Comparison of ENCODE assay signal across 18 cellular contexts in the genomic region with DNA sequence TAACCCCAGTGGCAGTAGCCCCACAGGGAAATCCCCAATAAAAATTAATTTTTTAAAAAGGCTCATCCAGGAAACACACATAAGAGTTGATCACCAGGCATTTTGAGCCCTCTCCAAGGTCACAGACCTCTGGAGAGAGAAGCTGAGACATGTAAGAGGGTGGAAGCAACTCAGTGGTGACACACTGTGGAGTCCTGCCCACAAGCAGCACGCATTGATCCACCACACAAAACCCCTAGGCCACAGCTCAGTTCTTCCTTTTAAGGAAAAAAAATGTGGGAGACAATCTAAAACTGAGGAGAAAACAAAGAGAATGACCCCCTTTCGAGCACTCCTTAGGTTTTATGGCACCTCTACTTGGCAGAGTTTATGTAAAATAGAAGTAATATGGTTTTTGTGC.
A peak's percentile ranks its signal among the peaks of the same experiment; 100 is the strongest.
DNase-seq lines count a peak whose midpoint lies in the region; ATAC-seq and TF ChIP-seq lines count a peak whose summit lies in the region.
"Had no signal": no experiment of that assay in that cellular context is flagged by ENCODE, and none has a peak within 500 bp of the region (broad histone marks: within the 10 kb centered on the region; RNA-seq: fewer than 3 reads in every experiment).

No MANE protein-coding gene starts in this region.

- H2BK120ac ChIP-seq in IMR-90 (ENCODE audit: low read depth, low read length), result 0 out of 2 replicates have a peak overlapping the region, but pooled peaks have one; percentile 18

- no peak overlapping the region for H3K4ac ChIP-seq in IMR-90 (ENCODE audit: low read depth, low read length)

- TF ChIP-seq CTCF in IMR-90 (conservative IDR thresholded peaks at IDR 0.05; ENCODE audit: low read depth, low read length) (no peak), endothelial cell (IDR thresholded peaks at IDR 0.05; ENCODE audit: unreplicated experiment) (no peak)

- peak overlapping the region; percentile 79 for H3K4me3 Mint-ChIP-seq in endothelial cell (ENCODE audit: unreplicated experiment)
- H3K4me3 Mint-ChIP-seq: activated CD4-positive, alpha-beta memory T cell treated with anti-CD3 and anti-CD28 coated beads, Interleukin-2, amount 10 ng/mL, durations not matched to agents 7 days and 5 days; activated naive CD4-positive, alpha-beta T cell treated with anti-CD3 and anti-CD28 coated beads, Interleukin-2, amount 50 U/mL, for 24 hours; activated T-cell treated with anti-CD3 and anti-CD28 coated beads, Interleukin-2, amount 50 U/mL, for 4 hours had no signal

- peaks cover 1% of the 10 kb centered on the region for H3K27me3 Mint-ChIP-seq in endothelial cell (ENCODE audit: unreplicated experiment)
- H3K27me3 Mint-ChIP-seq: activated CD4-positive, alpha-beta memory T cell treated with anti-CD3 and anti-CD28 coated beads, Interleukin-2, amount 10 ng/mL, durations not matched to agents 7 days and 5 days; activated naive CD4-positive, alpha-beta T cell treated with anti-CD3 and anti-CD28 coated beads, Interleukin-2, amount 50 U/mL, for 24 hours had no signal

- dilution Hi-C loops in IMR-90 (cut with HindIII; ENCODE audit: low sequenced_read_pairs, unreplicated experiment), result no loop called here

- no peak overlapping the region for H3K4me3 ChIP-seq in IMR-90 (ENCODE audit: insufficient read depth, low read depth, low read length)
- H3K4me3 ChIP-seq: K562, pancreas, testis had no signal

- no peaks in the 10 kb centered on the region; the same call in 1 of the 2 replicates for H3K9me3 ChIP-seq in IMR-90 (ENCODE audit: control insufficient read depth, insufficient read depth, low read length)
- H3K9me3 ChIP-seq: pancreas, testis had no signal

- CTCF ChIA-PET in IMR-90 (lab: Yijun Ruan, JAX), result interaction anchor here (0.6 kb wide), 1 partner anchor 12 kb away, joined by 3 read pairs; no protein-coding TSS in a partner anchor

- H3K14ac ChIP-seq in IMR-90 (replicated peaks; ENCODE audit: low read depth, low read length), result no peak overlapping the region

- no CpG with 5 or more reads among the region's 2 CpGs for WGBS in IMR-90 (ENCODE audit: extremely low coverage in 2 of 2, insufficient read length in 1 of 2), 2 experiments

- H2AK5ac ChIP-seq in IMR-90 (ENCODE audit: low read depth, low read length), result no peak overlapping the region

- H2AFZ ChIP-seq in IMR-90 (replicated peaks; ENCODE audit: low read length, poor library complexity), result no peak overlapping the region

- peak overlapping the region; percentile 86 for H3K27ac Mint-ChIP-seq in endothelial cell (ENCODE audit: unreplicated experiment)
- H3K27ac Mint-ChIP-seq: activated CD4-positive, alpha-beta memory T cell treated with anti-CD3 and anti-CD28 coated beads, Interleukin-2, amount 10 ng/mL, durations not matched to agents 7 days and 5 days; activated naive CD4-positive, alpha-beta T cell treated with anti-CD3 and anti-CD28 coated beads, Interleukin-2, amount 50 U/mL, for 24 hours had no signal

- ATAC-seq in IMR-90 (ENCODE audit: low read depth) (peak; percentile 54; the same call in 1 of the 2 replicates), HG03139 (IDR thresholded peaks at IDR 0.05; ENCODE audit: unreplicated experiment) (no peak), GM19328 (IDR thresholded peaks at IDR 0.05; ENCODE audit: unreplicated experiment) (no peak)
- ATAC-seq: activated T-cell treated with anti-CD3 and anti-CD28 coated beads, Interleukin-2, amount 50 U/mL, for 4 hours; K562; left colon; pancreas had no signal

- H3K18ac ChIP-seq in IMR-90 (ENCODE audit: low read depth, low read length), result no peak overlapping the region

- intact Hi-C loops in IMR-90 (cut with micrococcal nuclease), result loop anchor here (5.0 kb wide), 1 partner anchor 474 kb away; no protein-coding TSS in a partner anchor

- H3K36me3 Mint-ChIP-seq in endothelial cell (ENCODE audit: low read depth, unreplicated experiment), result peaks cover 10% of the 10 kb centered on the region
- H3K36me3 Mint-ChIP-seq: activated naive CD4-positive, alpha-beta T cell treated with anti-CD3 and anti-CD28 coated beads, Interleukin-2, amount 50 U/mL, for 24 hours had no signal

- no peak overlapping the region for H2AK9ac ChIP-seq in IMR-90 (replicated peaks; ENCODE audit: low read depth, low read length, poor library complexity)

- no peak overlapping the region for H3K23ac ChIP-seq in IMR-90 (ENCODE audit: low read depth, low read length)

- no peak overlapping the region for H3K9ac ChIP-seq in IMR-90 (ENCODE audit: low read depth, low read length)

- no peak overlapping the region for H2BK15ac ChIP-seq in IMR-90 (ENCODE audit: low read depth, low read length)

- H3K36me3 ChIP-seq in IMR-90 (ENCODE audit: control insufficient read depth, insufficient read depth, low read length), result no peaks in the 10 kb centered on the region
- H3K36me3 ChIP-seq: pancreas had no signal

- no TSS peak for BruUV-seq in IMR-90 (replicated peaks; lab: Mats Ljungman, UMichigan)

- no peak overlapping the region for H3K56ac ChIP-seq in IMR-90 (ENCODE audit: extremely low read depth, insufficient read depth, low read length)

- H3K4me1 Mint-ChIP-seq in endothelial cell (ENCODE audit: unreplicated experiment), result peaks cover 23% of the 10 kb centered on the region
- H3K4me1 Mint-ChIP-seq: activated CD4-positive, alpha-beta memory T cell treated with anti-CD3 and anti-CD28 coated beads, Interleukin-2, amount 10 ng/mL, durations not matched to agents 7 days and 5 days; activated naive CD4-positive, alpha-beta T cell treated with anti-CD3 and anti-CD28 coated beads, Interleukin-2, amount 50 U/mL, for 24 hours had no signal

- DNase-seq in EH (ENCODE audit: low read depth) (peak; percentile 64), IMR-90 (peak; percentile 73), endothelial cell (ENCODE audit: low spot score) (peak; percentile 6), iris pigment epithelial cell (ENCODE audit: low read depth) (peak; percentile 54), SHP77 treated with DMSO at 0.1 percent for 48 hours (lab: John Stamatoyannopoulos, UW) (no peak), islet precursor cell (no peak)
- DNase-seq: activated CD4-positive, alpha-beta memory T cell treated with anti-CD3 and anti-CD28 coated beads, Interleukin-2, amount 10 ng/mL, durations not matched to agents 7 days and 5 days; activated T-cell treated with anti-CD3 and anti-CD28 coated beads, Interleukin-2, amount 50 U/mL, for 4 hours; COR-L47; left colon; pancreas; RPMI8226; stimulated activated CD4-positive, alpha-beta T cell treated with anti-CD3 and anti-CD28 coated beads, Interleukin-4, amount 100 ng/mL, for 1 hour; testis had no signal

- POLR2A ChIA-PET in IMR-90 (lab: Charles Lee; ENCODE audit: unreplicated experiment), result no interaction called here

- no peaks in the 10 kb centered on the region for H3K9me3 Mint-ChIP-seq in endothelial cell (ENCODE audit: unreplicated experiment)
- H3K9me3 Mint-ChIP-seq: activated naive CD4-positive, alpha-beta T cell treated with anti-CD3 and anti-CD28 coated beads, Interleukin-2, amount 50 U/mL, for 24 hours had no signal

- H3K4me2 ChIP-seq in IMR-90 (ENCODE audit: low read depth, low read length), result no peak overlapping the region

- no peak overlapping the region for H3K27ac ChIP-seq in IMR-90 (ENCODE audit: insufficient read depth, low read length)
- H3K27ac ChIP-seq: pancreas, testis had no signal

- no peak for TF ChIP-seq POLR2A in IMR-90 (IDR thresholded peaks at IDR 0.05; ENCODE audit: low read depth, low read length)

- H3K27me3 ChIP-seq in IMR-90 (ENCODE audit: control insufficient read depth, insufficient read depth, low read length), result no peaks in the 10 kb centered on the region
- H3K27me3 ChIP-seq: pancreas, testis had no signal

- TF ChIP-seq RAD21 in IMR-90 (IDR thresholded peaks at IDR 0.05; ENCODE audit: low read length), result no peak; the same call in 1 of the 2 replicates

- H4K20me1 ChIP-seq in IMR-90 (ENCODE audit: insufficient read depth, low read length), result no peaks in the 10 kb centered on the region

- in situ Hi-C loops in IMR-90 (cut with MboI; ENCODE audit: low sequenced_read_pairs), result no loop called here

- H2BK20ac ChIP-seq in IMR-90 (ENCODE audit: low read depth, low read length), result no peak overlapping the region

- H4K91ac ChIP-seq in IMR-90 (ENCODE audit: insufficient read depth, low read depth, low read length), result no peak overlapping the region; the same call in 1 of the 2 replicates

- peak overlapping the region; percentile 1 for H2BK5ac ChIP-seq in IMR-90 (ENCODE audit: low read depth, low read length, poor library complexity, severe bottlenecking)

- no peak overlapping the region for H4K5ac ChIP-seq in IMR-90 (ENCODE audit: low read depth, low read length)

- H3K79me1 ChIP-seq in IMR-90 (ENCODE audit: low read depth in 1 of 2, low read length in 2 of 2), result no peaks in the 10 kb centered on the region

- H3K4me1 ChIP-seq in IMR-90 (ENCODE audit: control insufficient read depth, insufficient read depth, low read length), result no peaks in the 10 kb centered on the region
- H3K4me1 ChIP-seq: pancreas, testis had no signal

- H4K8ac ChIP-seq in IMR-90 (ENCODE audit: low read depth in 2 of 2, low read length in 2 of 2), result no peak overlapping the region

- H3K9me1 ChIP-seq in IMR-90 (ENCODE audit: insufficient read depth, low read length), result no peaks in the 10 kb centered on the region

TF ChIP-seq in IMR-90, 13 proteins besides CTCF, POLR2A, EP300 and RAD21:
- TF ChIP-seq SMC3 (IDR thresholded peaks at IDR 0.05; ENCODE audit: low read depth, low read length) (0 out of 2 replicates have a peak, but pooled peaks have one; percentile 11), BHLHE40 (IDR thresholded peaks at IDR 0.05; ENCODE audit: low read depth, low read length) (no peak)
TF ChIP-seq in IMR-90: peak in this region for 1.

Comparison
In these comparisons a context has a peak if more than half of its experiments do, and no peak if none do; other contexts are left out.
1. DNase-seq: peak in EH (single experiment), IMR-90 (single experiment), endothelial cell (single experiment) and iris pigment epithelial cell (single experiment); none in SHP77 treated with DMSO at 0.1 percent for 48 hours (single experiment) and islet precursor cell (single experiment).